ENCODE assay signal across 8 cellular contexts in the genomic region with DNA sequence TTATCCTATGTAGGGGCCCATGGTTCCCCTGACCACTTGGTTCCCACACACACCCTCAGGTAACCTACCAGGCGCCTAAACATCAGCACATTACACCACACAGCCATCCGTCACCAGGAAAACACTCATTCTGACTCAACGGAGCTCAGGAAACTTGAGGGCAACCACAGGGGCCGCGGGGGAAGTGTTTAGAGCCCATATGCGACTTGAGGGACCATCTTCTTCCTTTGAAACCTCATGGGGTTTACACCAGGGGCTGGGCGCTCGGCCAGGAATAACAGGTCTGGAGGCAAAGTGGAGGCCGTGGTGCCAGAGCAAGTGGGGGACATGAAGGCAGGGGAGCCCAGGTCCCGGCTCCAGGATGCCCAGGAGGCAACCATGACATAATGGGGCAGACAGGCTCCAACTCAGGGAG. TPM values are rescaled to one million over a fixed set of nuclear protein-coding genes. Genes with fewer than 3 reads are reported as not detected.
DNase-seq lines count a peak whose midpoint lies in the region; ATAC-seq and TF ChIP-seq lines count a peak whose summit lies in the region.

No MANE protein-coding gene starts in this region.

- peak overlapping the region; percentile 84 for H3K4me3 Mint-ChIP-seq in activated T-cell treated with anti-CD3 and anti-CD28 coated beads, Interleukin-2, amount 50 U/mL, for 4 hours

- H3K9me3 ChIP-seq in OCI-LY7 (ENCODE audit: low read length) (no peaks in the 10 kb centered on the region), left lung (no peaks in the 10 kb centered on the region)

- no peaks in the 10 kb centered on the region for H4K20me1 ChIP-seq in OCI-LY7 (ENCODE audit: insufficient read depth, low read length)

- peak; percentile 79 to 80 for ATAC-seq in activated T-cell treated with anti-CD3 and anti-CD28 coated beads, Interleukin-2, amount 50 U/mL, for 4 hours
- no peak for ATAC-seq in left lung

- TF ChIP-seq CTCF in OCI-LY7 (conservative IDR thresholded peaks at IDR 0.05; ENCODE audit: low read length) (no peak), left lung (IDR thresholded peaks at IDR 0.05) (no peak)

- H3K36me3 ChIP-seq in OCI-LY7 (ENCODE audit: insufficient read depth, low read length) (no peaks in the 10 kb centered on the region), left lung (no peaks in the 10 kb centered on the region)

- no TSS peak for BruUV-seq in OCI-LY7 (replicated peaks; lab: Mats Ljungman, UMichigan)

- H3K4me2 ChIP-seq in OCI-LY7 (ENCODE audit: low read length), result peak overlapping the region; percentile 100

- DNase-seq in GF-D8 (lab: John Stamatoyannopoulos, UW) (peak; percentile 97), OCI-LY7 (ENCODE audit: low spot score) (peak; percentile 33), glomerular endothelial cell (ENCODE audit: extremely low read depth, low read depth, low spot score) (peak; percentile 90), inferior parietal cortex (ENCODE audit: extremely low spot score) (no peak), SHP77 (lab: John Stamatoyannopoulos, UW) (no peak), left lung (no peak)
- DNase-seq in activated T-cell treated with anti-CD3 and anti-CD28 coated beads, Interleukin-2, amount 50 U/mL, for 4 hours, result peak; percentile 72
- peak; percentile 61 for DNase-seq in stimulated activated CD8-positive, alpha-beta memory T cell treated with anti-CD3 and anti-CD28 coated beads, Interleukin-12 subunit alpha, Interleukin-12 subunit beta, amount 100 ng/mL, for 24 hours (ENCODE audit: extremely low read depth)

- H3K27me3 ChIP-seq in left lung, result peaks cover 0 to 78% of the 10 kb centered on the region in 2 donors

- H3K79me2 ChIP-seq in OCI-LY7 (ENCODE audit: insufficient read depth, low read depth, low read length), result no peaks in the 10 kb centered on the region

- CTCF ChIA-PET in OCI-LY7 (lab: Charles Lee; ENCODE audit: unreplicated experiment), result no interaction called here

- intact Hi-C loops in OCI-LY7 (cut with micrococcal nuclease; ENCODE audit: unreplicated experiment) (no loop called here), left lung (cut with DNase I) (no loop called here)

- POLR2A ChIA-PET in OCI-LY7 (lab: Charles Lee), result no interaction called here

- H3K27ac ChIP-seq in OCI-LY7 (ENCODE audit: low read depth, low read length, poor library complexity, severe bottlenecking), result no peak overlapping the region
- no peak overlapping the region for H3K27ac ChIP-seq in left lung

- no peaks in the 10 kb centered on the region for H3K27me3 Mint-ChIP-seq in activated T-cell treated with anti-CD3 and anti-CD28 coated beads, Interleukin-2, amount 50 U/mL, for 4 hours (ENCODE audit: low read depth)

- peaks cover 29% of the 10 kb centered on the region for H3K4me1 Mint-ChIP-seq in activated T-cell treated with anti-CD3 and anti-CD28 coated beads, Interleukin-2, amount 50 U/mL, for 4 hours (ENCODE audit: low read depth)

- H3K36me3 Mint-ChIP-seq in activated T-cell treated with anti-CD3 and anti-CD28 coated beads, Interleukin-2, amount 50 U/mL, for 4 hours (ENCODE audit: insufficient read depth), result no peaks in the 10 kb centered on the region

- no peaks in the 10 kb centered on the region for H3K9me2 ChIP-seq in OCI-LY7 (ENCODE audit: insufficient read depth, low read length)

- no peaks in the 10 kb centered on the region for H3K9me3 Mint-ChIP-seq in activated T-cell treated with anti-CD3 and anti-CD28 coated beads, Interleukin-2, amount 50 U/mL, for 4 hours

- no peak overlapping the region for H2AFZ ChIP-seq in OCI-LY7 (ENCODE audit: low read length)

- H3K4me3 ChIP-seq in OCI-LY7 (ENCODE audit: low read depth, low read length, poor library complexity, severe bottlenecking), result peak overlapping the region; percentile 95
- peak overlapping the region in 1 of 2 donors; percentile 82 for H3K4me3 ChIP-seq in left lung

- peaks cover 28% of the 10 kb centered on the region for H3K4me1 ChIP-seq in OCI-LY7 (ENCODE audit: insufficient read depth, low read length, poor library complexity, severe bottlenecking)
- peaks cover 10 to 46% of the 10 kb centered on the region in 2 donors for H3K4me1 ChIP-seq in left lung

RNA-seq across cellular contexts. Expression of a gene that starts 1.5 kb away (rescaled TPM):
- 5.3 and 11.3 TPM in 2 replicates for total RNA-seq in OCI-LY7 (2014; rRNA removed; shearing (Covaris generic))
- total RNA-seq in OCI-LY7 (2022) (5.7 TPM in 2 replicates), glomerular endothelial cell (19.5 and 22.0 TPM in 2 replicates), left lung (1 to 10 TPM; 5.4 to 6.9 TPM)
- 10 to 100 TPM; 23.0 to 25.0 (median 24.7) TPM for total RNA-seq in activated T-cell treated with anti-CD3 and anti-CD28 coated beads, Interleukin-2, amount 50 U/mL, for 4 hours

RNA-seq across cellular contexts. Expression of a gene that starts 20.6 kb away (rescaled TPM):
- total RNA-seq in OCI-LY7 (2014; rRNA removed; shearing (Covaris generic)), result 25.8 and 27.4 TPM in 2 replicates
- total RNA-seq in OCI-LY7 (2022), result 27.5 and 30.5 TPM in 2 replicates
- 10 to 100 TPM; 20.6 to 26.4 (median 21.0) TPM for total RNA-seq in activated T-cell treated with anti-CD3 and anti-CD28 coated beads, Interleukin-2, amount 50 U/mL, for 4 hours
- 12.4 and 14.3 TPM in 2 replicates for total RNA-seq in glomerular endothelial cell
- total RNA-seq in left lung, result 10 to 100 TPM; 35.6 to 36.3 TPM

RNA-seq across cellular contexts. Expression of a gene that starts 34.6 kb away (rescaled TPM):
- total RNA-seq in OCI-LY7 (2014; rRNA removed; shearing (Covaris generic)), result 58.1 and 65.0 TPM in 2 replicates
- total RNA-seq in OCI-LY7 (2022), result 75.8 and 91.1 TPM in 2 replicates
- total RNA-seq in activated T-cell treated with anti-CD3 and anti-CD28 coated beads, Interleukin-2, amount 50 U/mL, for 4 hours, result 100 to 1,000 TPM; 166 to 197 (median 178) TPM
- total RNA-seq in glomerular endothelial cell, result 57.3 and 59.3 TPM in 2 replicates
- 10 to 100 TPM; 44.6 to 66.3 TPM for total RNA-seq in left lung

RNA-seq across cellular contexts. Expression of a gene that starts 34.7 kb away (rescaled TPM):
- total RNA-seq in OCI-LY7 (2014; rRNA removed; shearing (Covaris generic)), result 4.0 and 5.9 TPM in 2 replicates
- total RNA-seq in OCI-LY7 (2022) (11.8 and 13.7 TPM in 2 replicates), glomerular endothelial cell (4.6 and 5.4 TPM in 2 replicates), left lung (10 to 100 TPM; 10.3 to 10.4 TPM)
- 10 to 100 TPM; 11.9 to 12.7 (median 12.0) TPM for total RNA-seq in activated T-cell treated with anti-CD3 and anti-CD28 coated beads, Interleukin-2, amount 50 U/mL, for 4 hours

RNA-seq across cellular contexts. Expression of a gene that starts 50.4 kb away (rescaled TPM):
- total RNA-seq in OCI-LY7 (2014; rRNA removed; shearing (Covaris generic)), result 2.4 and 5.3 TPM in 2 replicates
- 5.2 and 5.3 TPM in 2 replicates for total RNA-seq in OCI-LY7 (2022)
- total RNA-seq in activated T-cell treated with anti-CD3 and anti-CD28 coated beads, Interleukin-2, amount 50 U/mL, for 4 hours, result under 1 TPM in 2 of 3 donors, not detected in 1; 0.16 to 0.25 TPM
- 2.8 and 6.9 TPM in 2 replicates for total RNA-seq in glomerular endothelial cell
- 1 to 10 TPM in 1 of 2 donors, under 1 TPM in 1; 0.89 to 2.0 TPM for total RNA-seq in left lung

Comparison
In these comparisons a context has a peak if more than half of its experiments do, and no peak if none do; other contexts are left out.
1. DNase-seq: peak in GF-D8 (single experiment), OCI-LY7 (single experiment), activated T-cell treated with anti-CD3 and anti-CD28 coated beads, Interleukin-2, amount 50 U/mL, for 4 hours (single experiment), glomerular endothelial cell (single experiment) and stimulated activated CD8-positive, alpha-beta memory T cell treated with anti-CD3 and anti-CD28 coated beads, Interleukin-12 subunit alpha, Interleukin-12 subunit beta, amount 100 ng/mL, for 24 hours (single experiment); none in inferior parietal cortex (single experiment), SHP77 (0 of 2) and left lung (0 of 2).